Comparison of ENCODE assay signal across 1 cellular context in the genomic region with DNA sequence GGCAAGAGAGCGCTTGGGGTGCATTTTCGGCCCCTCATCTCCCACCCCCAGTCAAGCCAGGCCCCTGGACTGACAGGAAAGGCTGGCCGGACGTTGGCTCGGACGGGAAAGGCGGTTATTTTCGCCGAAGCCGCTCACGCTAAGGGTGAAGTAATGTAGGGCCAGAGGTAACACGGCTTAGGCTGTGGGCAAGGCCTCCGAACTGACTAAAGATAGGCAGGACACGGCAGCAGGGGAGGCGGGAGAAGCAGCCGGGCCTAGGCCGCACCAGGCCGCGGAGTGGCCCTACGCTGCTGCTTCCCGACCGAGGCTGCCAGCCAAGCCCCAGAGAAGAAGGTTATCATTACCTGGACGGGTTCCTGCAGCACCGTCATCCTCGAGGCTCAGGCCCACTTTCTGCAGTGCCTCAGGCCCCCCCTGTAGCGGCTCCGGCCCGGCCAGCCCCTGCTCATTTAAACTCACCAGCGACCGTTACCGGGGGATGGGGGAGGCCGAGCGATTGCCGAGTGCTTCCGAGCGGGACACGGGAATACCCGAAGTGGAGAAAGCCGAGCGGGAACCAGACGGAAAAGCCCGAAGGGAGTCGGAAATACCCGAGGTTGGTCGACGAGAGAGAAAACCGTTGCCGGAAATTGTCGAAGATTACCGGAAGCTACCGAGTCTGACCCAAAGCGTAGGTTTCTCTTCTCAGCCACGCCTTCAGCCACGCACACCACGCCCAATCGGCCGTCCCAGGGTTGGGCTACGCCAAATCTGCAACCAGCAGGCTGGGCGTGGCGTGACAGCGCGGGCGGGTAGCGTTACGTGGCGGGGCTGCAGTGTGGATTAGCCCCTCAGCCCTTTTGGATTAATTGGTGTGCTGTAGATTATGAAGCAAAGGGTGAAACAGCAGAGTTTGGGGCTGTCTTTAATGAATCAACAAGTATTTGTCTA.
TF ChIP-seq lines count a peak whose summit lies in the region.

A gene with protein sequence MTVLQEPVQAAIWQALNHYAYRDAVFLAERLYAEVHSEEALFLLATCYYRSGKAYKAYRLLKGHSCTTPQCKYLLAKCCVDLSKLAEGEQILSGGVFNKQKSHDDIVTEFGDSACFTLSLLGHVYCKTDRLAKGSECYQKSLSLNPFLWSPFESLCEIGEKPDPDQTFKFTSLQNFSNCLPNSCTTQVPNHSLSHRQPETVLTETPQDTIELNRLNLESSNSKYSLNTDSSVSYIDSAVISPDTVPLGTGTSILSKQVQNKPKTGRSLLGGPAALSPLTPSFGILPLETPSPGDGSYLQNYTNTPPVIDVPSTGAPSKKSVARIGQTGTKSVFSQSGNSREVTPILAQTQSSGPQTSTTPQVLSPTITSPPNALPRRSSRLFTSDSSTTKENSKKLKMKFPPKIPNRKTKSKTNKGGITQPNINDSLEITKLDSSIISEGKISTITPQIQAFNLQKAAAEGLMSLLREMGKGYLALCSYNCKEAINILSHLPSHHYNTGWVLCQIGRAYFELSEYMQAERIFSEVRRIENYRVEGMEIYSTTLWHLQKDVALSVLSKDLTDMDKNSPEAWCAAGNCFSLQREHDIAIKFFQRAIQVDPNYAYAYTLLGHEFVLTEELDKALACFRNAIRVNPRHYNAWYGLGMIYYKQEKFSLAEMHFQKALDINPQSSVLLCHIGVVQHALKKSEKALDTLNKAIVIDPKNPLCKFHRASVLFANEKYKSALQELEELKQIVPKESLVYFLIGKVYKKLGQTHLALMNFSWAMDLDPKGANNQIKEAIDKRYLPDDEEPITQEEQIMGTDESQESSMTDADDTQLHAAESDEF (minus strand): TSS at position 497 of the 933 bp plus-strand sequence. CDS start 123 bp downstream, at position 374.

TF ChIP-seq in HepG2, 621 proteins besides CTCF, POLR2A, EP300 and RAD21 (continued from another document and continues in another):
- TF ChIP-seq, protein P1, sequence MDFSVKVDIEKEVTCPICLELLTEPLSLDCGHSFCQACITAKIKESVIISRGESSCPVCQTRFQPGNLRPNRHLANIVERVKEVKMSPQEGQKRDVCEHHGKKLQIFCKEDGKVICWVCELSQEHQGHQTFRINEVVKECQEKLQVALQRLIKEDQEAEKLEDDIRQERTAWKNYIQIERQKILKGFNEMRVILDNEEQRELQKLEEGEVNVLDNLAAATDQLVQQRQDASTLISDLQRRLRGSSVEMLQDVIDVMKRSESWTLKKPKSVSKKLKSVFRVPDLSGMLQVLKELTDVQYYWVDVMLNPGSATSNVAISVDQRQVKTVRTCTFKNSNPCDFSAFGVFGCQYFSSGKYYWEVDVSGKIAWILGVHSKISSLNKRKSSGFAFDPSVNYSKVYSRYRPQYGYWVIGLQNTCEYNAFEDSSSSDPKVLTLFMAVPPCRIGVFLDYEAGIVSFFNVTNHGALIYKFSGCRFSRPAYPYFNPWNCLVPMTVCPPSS (IDR thresholded peaks at IDR 0.05): no peak
- TF ChIP-seq THAP11 (CRISPR knock-in tag; IDR thresholded peaks at IDR 0.05) (peak; percentile 80), NPAS2 (CRISPR knock-in tag; IDR thresholded peaks at IDR 0.05; ENCODE audit: borderline replicate concordance) (no peak), ZIK1 (CRISPR knock-in tag; IDR thresholded peaks at IDR 0.05; ENCODE audit: borderline replicate concordance, low read depth) (peak; percentile 96), BRCA1 (CRISPR knock-in tag; IDR thresholded peaks at IDR 0.05) (peak; percentile 94), SRSF1 (optimal IDR thresholded peaks at IDR 0.05; ENCODE audit: low read depth, low read length) (no peak), PCBP1 (IDR thresholded peaks at IDR 0.05; ENCODE audit: borderline replicate concordance, low read depth, low read length) (no peak), ZNF878 (CRISPR knock-in tag; IDR thresholded peaks at IDR 0.05) (no peak; the same call in 1 of the 2 replicates), PRDM4 (CRISPR knock-in tag; IDR thresholded peaks at IDR 0.05; ENCODE audit: borderline replicate concordance) (peak; percentile 88; the same call in 1 of the 2 replicates), IRF1 (CRISPR knock-in tag; IDR thresholded peaks at IDR 0.05; ENCODE audit: low read depth) (0 out of 2 replicates have a peak, but pooled peaks have one; percentile 77), ZNF501 (CRISPR knock-in tag; IDR thresholded peaks at IDR 0.05) (peak; percentile 99), HDAC6 (IDR thresholded peaks at IDR 0.05; ENCODE audit: low read depth, low read length) (no peak), KMT2A (CRISPR knock-in tag; IDR thresholded peaks at IDR 0.05) (peak; percentile 96), HOXA5 (CRISPR knock-in tag; IDR thresholded peaks at IDR 0.05) (peak; percentile 56; the same call in 1 of the 2 replicates), MATR3 (CRISPR knock-in tag; IDR thresholded peaks at IDR 0.05) (no peak), ZNF672 (CRISPR knock-in tag; IDR thresholded peaks at IDR 0.05) (no peak), ZNF510 (CRISPR knock-in tag; IDR thresholded peaks at IDR 0.05; ENCODE audit: low read depth) (peak; percentile 54; the same call in 1 of the 2 replicates), ZBTB21 (CRISPR knock-in tag; IDR thresholded peaks at IDR 0.05) (no peak; the same call in 1 of the 2 replicates), TBX2 (CRISPR knock-in tag; IDR thresholded peaks at IDR 0.05; ENCODE audit: borderline replicate concordance) (peak; percentile 91), ZNF563 (CRISPR knock-in tag; IDR thresholded peaks at IDR 0.05) (peak; percentile 93), HOXA9 (CRISPR knock-in tag; IDR thresholded peaks at IDR 0.05; ENCODE audit: borderline replicate concordance) (no peak; the same call in 1 of the 2 replicates), U2AF2 (IDR thresholded peaks at IDR 0.05; ENCODE audit: low read depth, low read length) (0 out of 2 replicates have a peak, but pooled peaks have one; percentile 75), PRPF4 (IDR thresholded peaks at IDR 0.05; ENCODE audit: low read depth, low read length, poor library complexity, severe bottlenecking) (no peak), ZNF598 (CRISPR knock-in tag; IDR thresholded peaks at IDR 0.05; ENCODE audit: borderline replicate concordance) (peak; percentile 94), RBFOX2 (IDR thresholded peaks at IDR 0.05; ENCODE audit: low read depth, low read length) (peak; percentile 90), ARNT2 (CRISPR knock-in tag; IDR thresholded peaks at IDR 0.05; ENCODE audit: low read depth) (peak; percentile 92), ZNF331 (CRISPR knock-in tag; IDR thresholded peaks at IDR 0.05) (peak; percentile 59; the same call in 1 of the 2 replicates), ZNF766 (CRISPR knock-in tag; IDR thresholded peaks at IDR 0.05; ENCODE audit: borderline replicate concordance) (no peak; the same call in 1 of the 2 replicates), ZNF879 (CRISPR knock-in tag; IDR thresholded peaks at IDR 0.05) (peak; percentile 96; the same call in 1 of the 2 replicates), ZNF737 (CRISPR knock-in tag; IDR thresholded peaks at IDR 0.05; ENCODE audit: borderline replicate concordance) (no peak; the same call in 1 of the 2 replicates), GATAD2A (CRISPR knock-in tag; IDR thresholded peaks at IDR 0.05) (peak; percentile 29), ZSCAN29 (CRISPR knock-in tag; conservative IDR thresholded peaks at IDR 0.05) (0 out of 2 replicates have a peak, but pooled peaks have one; percentile 41), ZBTB42 (CRISPR knock-in tag; IDR thresholded peaks at IDR 0.05) (peak; percentile 84), SOX5 (CRISPR knock-in tag; IDR thresholded peaks at IDR 0.05; ENCODE audit: borderline replicate concordance) (0 out of 2 replicates have a peak, but pooled peaks have one; percentile 10), ZNF260 (CRISPR knock-in tag; IDR thresholded peaks at IDR 0.05; ENCODE audit: borderline replicate concordance, low read depth) (no peak), ZNF317 (CRISPR knock-in tag; IDR thresholded peaks at IDR 0.05) (peak; percentile 95), RELA (CRISPR knock-in tag; IDR thresholded peaks at IDR 0.05) (no peak), CBX5 (CRISPR knock-in tag; IDR thresholded peaks at IDR 0.05; ENCODE audit: borderline replicate concordance) (peak; percentile 88), ZBTB7B (CRISPR knock-in tag; IDR thresholded peaks at IDR 0.05) (peak; percentile 59; the same call in 1 of the 2 replicates)
- TF ChIP-seq, protein P2, sequence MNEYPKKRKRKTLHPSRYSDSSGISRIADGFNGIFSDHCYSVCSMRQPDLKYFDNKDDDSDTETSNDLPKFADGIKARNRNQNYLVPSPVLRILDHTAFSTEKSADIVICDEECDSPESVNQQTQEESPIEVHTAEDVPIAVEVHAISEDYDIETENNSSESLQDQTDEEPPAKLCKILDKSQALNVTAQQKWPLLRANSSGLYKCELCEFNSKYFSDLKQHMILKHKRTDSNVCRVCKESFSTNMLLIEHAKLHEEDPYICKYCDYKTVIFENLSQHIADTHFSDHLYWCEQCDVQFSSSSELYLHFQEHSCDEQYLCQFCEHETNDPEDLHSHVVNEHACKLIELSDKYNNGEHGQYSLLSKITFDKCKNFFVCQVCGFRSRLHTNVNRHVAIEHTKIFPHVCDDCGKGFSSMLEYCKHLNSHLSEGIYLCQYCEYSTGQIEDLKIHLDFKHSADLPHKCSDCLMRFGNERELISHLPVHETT (CRISPR knock-in tag; conservative IDR thresholded peaks at IDR 0.05): peak; percentile 75
- TF ChIP-seq, protein P3, sequence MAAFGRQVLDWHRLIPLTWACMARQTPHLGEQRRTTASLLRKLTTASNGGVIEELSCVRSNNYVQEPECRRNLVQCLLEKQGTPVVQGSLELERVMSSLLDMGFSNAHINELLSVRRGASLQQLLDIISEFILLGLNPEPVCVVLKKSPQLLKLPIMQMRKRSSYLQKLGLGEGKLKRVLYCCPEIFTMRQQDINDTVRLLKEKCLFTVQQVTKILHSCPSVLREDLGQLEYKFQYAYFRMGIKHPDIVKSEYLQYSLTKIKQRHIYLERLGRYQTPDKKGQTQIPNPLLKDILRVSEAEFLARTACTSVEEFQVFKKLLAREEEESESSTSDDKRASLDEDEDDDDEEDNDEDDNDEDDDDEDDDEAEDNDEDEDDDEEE (CRISPR knock-in tag; IDR thresholded peaks at IDR 0.05): peak; percentile 97; the same call in 1 of the 2 replicates
- TF ChIP-seq, protein P4, sequence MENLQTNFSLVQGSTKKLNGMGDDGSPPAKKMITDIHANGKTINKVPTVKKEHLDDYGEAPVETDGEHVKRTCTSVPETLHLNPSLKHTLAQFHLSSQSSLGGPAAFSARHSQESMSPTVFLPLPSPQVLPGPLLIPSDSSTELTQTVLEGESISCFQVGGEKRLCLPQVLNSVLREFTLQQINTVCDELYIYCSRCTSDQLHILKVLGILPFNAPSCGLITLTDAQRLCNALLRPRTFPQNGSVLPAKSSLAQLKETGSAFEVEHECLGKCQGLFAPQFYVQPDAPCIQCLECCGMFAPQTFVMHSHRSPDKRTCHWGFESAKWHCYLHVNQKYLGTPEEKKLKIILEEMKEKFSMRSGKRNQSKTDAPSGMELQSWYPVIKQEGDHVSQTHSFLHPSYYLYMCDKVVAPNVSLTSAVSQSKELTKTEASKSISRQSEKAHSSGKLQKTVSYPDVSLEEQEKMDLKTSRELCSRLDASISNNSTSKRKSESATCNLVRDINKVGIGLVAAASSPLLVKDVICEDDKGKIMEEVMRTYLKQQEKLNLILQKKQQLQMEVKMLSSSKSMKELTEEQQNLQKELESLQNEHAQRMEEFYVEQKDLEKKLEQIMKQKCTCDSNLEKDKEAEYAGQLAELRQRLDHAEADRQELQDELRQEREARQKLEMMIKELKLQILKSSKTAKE (CRISPR knock-in tag; IDR thresholded peaks at IDR 0.05; ENCODE audit: borderline replicate concordance): no peak
- TF ChIP-seq, protein P5, sequence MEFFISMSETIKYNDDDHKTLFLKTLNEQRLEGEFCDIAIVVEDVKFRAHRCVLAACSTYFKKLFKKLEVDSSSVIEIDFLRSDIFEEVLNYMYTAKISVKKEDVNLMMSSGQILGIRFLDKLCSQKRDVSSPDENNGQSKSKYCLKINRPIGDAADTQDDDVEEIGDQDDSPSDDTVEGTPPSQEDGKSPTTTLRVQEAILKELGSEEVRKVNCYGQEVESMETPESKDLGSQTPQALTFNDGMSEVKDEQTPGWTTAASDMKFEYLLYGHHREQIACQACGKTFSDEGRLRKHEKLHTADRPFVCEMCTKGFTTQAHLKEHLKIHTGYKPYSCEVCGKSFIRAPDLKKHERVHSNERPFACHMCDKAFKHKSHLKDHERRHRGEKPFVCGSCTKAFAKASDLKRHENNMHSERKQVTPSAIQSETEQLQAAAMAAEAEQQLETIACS (CRISPR knock-in tag; IDR thresholded peaks at IDR 0.05): peak; percentile 41; the same call in 1 of the 2 replicates
